ENCODE assay signal across 1 cellular context in genomic region chr19:16161848-16162247, GRCh38.
TF ChIP-seq lines count a peak whose summit lies in the region.

No MANE protein-coding gene starts in this region.

TF ChIP-seq in GM12878, 131 proteins besides CTCF, POLR2A, EP300 and RAD21:
- no peak for TF ChIP-seq BRCA1 (IDR thresholded peaks at IDR 0.05; ENCODE audit: low read depth, low read length)
- no peak for TF ChIP-seq GABPA (IDR thresholded peaks at IDR 0.05; ENCODE audit: low read depth)
- TF ChIP-seq ZNF217 (IDR thresholded peaks at IDR 0.05), result no peak
- TF ChIP-seq CHD4 (IDR thresholded peaks at IDR 0.05), result no peak
- TF ChIP-seq CHD2 (IDR thresholded peaks at IDR 0.05; ENCODE audit: borderline replicate concordance, low read depth, low read length), result no peak
- TF ChIP-seq RAD51 (IDR thresholded peaks at IDR 0.05), result no peak
- no peak for TF ChIP-seq ATF3 (IDR thresholded peaks at IDR 0.05; ENCODE audit: borderline replicate concordance, extremely low read depth, low read depth, low read length)
